In genomic region chr4:75702919-75703411, GRCh38 we compare ENCODE assay signal across 1 cellular context.
TF ChIP-seq lines count a peak whose summit lies in the region.

No MANE protein-coding gene starts in this region.

TF ChIP-seq in HepG2, 621 proteins besides CTCF, POLR2A, EP300 and RAD21 (continued from another document and continues in another):
- TF ChIP-seq ZNF691 (CRISPR knock-in tag; IDR thresholded peaks at IDR 0.05; ENCODE audit: borderline replicate concordance, low read depth) = no peak
- TF ChIP-seq ZNF331 (CRISPR knock-in tag; IDR thresholded peaks at IDR 0.05) = peak; percentile 46; the same call in 1 of the 2 replicates
- TF ChIP-seq ZC3H13 (CRISPR knock-in tag; IDR thresholded peaks at IDR 0.05) = no peak
- TF ChIP-seq TOPORS (CRISPR knock-in tag; IDR thresholded peaks at IDR 0.05) = 0 out of 2 replicates have a peak, but pooled peaks have one; percentile 27
- no peak for TF ChIP-seq HIVEP1 (CRISPR knock-in tag; IDR thresholded peaks at IDR 0.05)
- TF ChIP-seq ZFP36 (IDR thresholded peaks at IDR 0.05; ENCODE audit: borderline replicate concordance, low read depth, low read length, partially characterized antibody) = no peak
- peak; percentile 50; the same call in 1 of the 2 replicates for TF ChIP-seq TAF1 (CRISPR knock-in tag; IDR thresholded peaks at IDR 0.05)
- TF ChIP-seq NFATC3 (CRISPR knock-in tag; IDR thresholded peaks at IDR 0.05) = no peak
- TF ChIP-seq ZFAT (CRISPR knock-in tag; conservative IDR thresholded peaks at IDR 0.05) = no peak
- TF ChIP-seq POLR2AphosphoS2 (IDR thresholded peaks at IDR 0.05; ENCODE audit: low read depth, low read length) = no peak
- TF ChIP-seq NFKB2 (CRISPR knock-in tag; IDR thresholded peaks at IDR 0.05; ENCODE audit: borderline replicate concordance) = no peak
- no peak for TF ChIP-seq MIER2 (CRISPR knock-in tag; IDR thresholded peaks at IDR 0.05)
- TF ChIP-seq ZBTB20 (CRISPR knock-in tag; IDR thresholded peaks at IDR 0.05; ENCODE audit: borderline replicate concordance, low read depth) = peak; percentile 51; the same call in 1 of the 2 replicates
- peak; percentile 62; the same call in 1 of the 2 replicates for TF ChIP-seq REPIN1 (CRISPR knock-in tag; IDR thresholded peaks at IDR 0.05; ENCODE audit: borderline replicate concordance, low read depth)
- no peak for TF ChIP-seq GPN1 (CRISPR knock-in tag; IDR thresholded peaks at IDR 0.05; ENCODE audit: borderline replicate concordance)
- TF ChIP-seq, protein P1, sequence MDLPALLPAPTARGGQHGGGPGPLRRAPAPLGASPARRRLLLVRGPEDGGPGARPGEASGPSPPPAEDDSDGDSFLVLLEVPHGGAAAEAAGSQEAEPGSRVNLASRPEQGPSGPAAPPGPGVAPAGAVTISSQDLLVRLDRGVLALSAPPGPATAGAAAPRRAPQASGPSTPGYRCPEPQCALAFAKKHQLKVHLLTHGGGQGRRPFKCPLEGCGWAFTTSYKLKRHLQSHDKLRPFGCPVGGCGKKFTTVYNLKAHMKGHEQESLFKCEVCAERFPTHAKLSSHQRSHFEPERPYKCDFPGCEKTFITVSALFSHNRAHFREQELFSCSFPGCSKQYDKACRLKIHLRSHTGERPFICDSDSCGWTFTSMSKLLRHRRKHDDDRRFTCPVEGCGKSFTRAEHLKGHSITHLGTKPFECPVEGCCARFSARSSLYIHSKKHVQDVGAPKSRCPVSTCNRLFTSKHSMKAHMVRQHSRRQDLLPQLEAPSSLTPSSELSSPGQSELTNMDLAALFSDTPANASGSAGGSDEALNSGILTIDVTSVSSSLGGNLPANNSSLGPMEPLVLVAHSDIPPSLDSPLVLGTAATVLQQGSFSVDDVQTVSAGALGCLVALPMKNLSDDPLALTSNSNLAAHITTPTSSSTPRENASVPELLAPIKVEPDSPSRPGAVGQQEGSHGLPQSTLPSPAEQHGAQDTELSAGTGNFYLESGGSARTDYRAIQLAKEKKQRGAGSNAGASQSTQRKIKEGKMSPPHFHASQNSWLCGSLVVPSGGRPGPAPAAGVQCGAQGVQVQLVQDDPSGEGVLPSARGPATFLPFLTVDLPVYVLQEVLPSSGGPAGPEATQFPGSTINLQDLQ (CRISPR knock-in tag; IDR thresholded peaks at IDR 0.05) = peak; percentile 46; the same call in 1 of the 2 replicates
- no peak for TF ChIP-seq ZNF136 (CRISPR knock-in tag; IDR thresholded peaks at IDR 0.05; ENCODE audit: low read depth)
- peak; percentile 44; the same call in 1 of the 2 replicates for TF ChIP-seq ARNT2 (CRISPR knock-in tag; IDR thresholded peaks at IDR 0.05; ENCODE audit: low read depth)
- peak; percentile 54; the same call in 1 of the 2 replicates for TF ChIP-seq RXRB (CRISPR knock-in tag; IDR thresholded peaks at IDR 0.05; ENCODE audit: borderline replicate concordance)
- TF ChIP-seq ZNF746 (CRISPR knock-in tag; IDR thresholded peaks at IDR 0.05) = no peak
- TF ChIP-seq ZNF512 (CRISPR knock-in tag; IDR thresholded peaks at IDR 0.05) = no peak
- peak; percentile 31; the same call in 1 of the 2 replicates for TF ChIP-seq ZNF710 (CRISPR knock-in tag; IDR thresholded peaks at IDR 0.05; ENCODE audit: borderline replicate concordance)
- TF ChIP-seq ARHGAP35 (CRISPR knock-in tag; IDR thresholded peaks at IDR 0.05; ENCODE audit: borderline replicate concordance) = no peak
- TF ChIP-seq, protein P2, sequence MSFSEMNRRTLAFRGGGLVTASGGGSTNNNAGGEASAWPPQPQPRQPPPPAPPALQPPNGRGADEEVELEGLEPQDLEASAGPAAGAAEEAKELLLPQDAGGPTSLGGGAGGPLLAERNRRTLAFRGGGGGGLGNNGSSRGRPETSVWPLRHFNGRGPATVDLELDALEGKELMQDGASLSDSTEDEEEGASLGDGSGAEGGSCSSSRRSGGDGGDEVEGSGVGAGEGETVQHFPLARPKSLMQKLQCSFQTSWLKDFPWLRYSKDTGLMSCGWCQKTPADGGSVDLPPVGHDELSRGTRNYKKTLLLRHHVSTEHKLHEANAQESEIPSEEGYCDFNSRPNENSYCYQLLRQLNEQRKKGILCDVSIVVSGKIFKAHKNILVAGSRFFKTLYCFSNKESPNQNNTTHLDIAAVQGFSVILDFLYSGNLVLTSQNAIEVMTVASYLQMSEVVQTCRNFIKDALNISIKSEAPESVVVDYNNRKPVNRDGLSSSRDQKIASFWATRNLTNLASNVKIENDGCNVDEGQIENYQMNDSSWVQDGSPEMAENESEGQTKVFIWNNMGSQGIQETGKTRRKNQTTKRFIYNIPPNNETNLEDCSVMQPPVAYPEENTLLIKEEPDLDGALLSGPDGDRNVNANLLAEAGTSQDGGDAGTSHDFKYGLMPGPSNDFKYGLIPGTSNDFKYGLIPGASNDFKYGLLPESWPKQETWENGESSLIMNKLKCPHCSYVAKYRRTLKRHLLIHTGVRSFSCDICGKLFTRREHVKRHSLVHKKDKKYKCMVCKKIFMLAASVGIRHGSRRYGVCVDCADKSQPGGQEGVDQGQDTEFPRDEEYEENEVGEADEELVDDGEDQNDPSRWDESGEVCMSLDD (CRISPR knock-in tag; IDR thresholded peaks at IDR 0.05; ENCODE audit: borderline replicate concordance) = peak; percentile 87
- TF ChIP-seq ELF3 (CRISPR knock-in tag; IDR thresholded peaks at IDR 0.05) = peak; percentile 55; the same call in 1 of the 2 replicates
- TF ChIP-seq MIXL1 (CRISPR knock-in tag; IDR thresholded peaks at IDR 0.05) = peak; percentile 85
- 0 out of 2 replicates have a peak, but pooled peaks have one; percentile 48 for TF ChIP-seq CSRNP1 (CRISPR knock-in tag; IDR thresholded peaks at IDR 0.05)
- no peak for TF ChIP-seq ARNT (IDR thresholded peaks at IDR 0.05)
- no peak for TF ChIP-seq NFKBIZ (CRISPR knock-in tag; IDR thresholded peaks at IDR 0.05)
- peak; percentile 53; the same call in 1 of the 2 replicates for TF ChIP-seq ZNF124 (CRISPR knock-in tag; IDR thresholded peaks at IDR 0.05)
- no peak for TF ChIP-seq CENPX (CRISPR knock-in tag; IDR thresholded peaks at IDR 0.05)
- no peak for TF ChIP-seq ZNF598 (CRISPR knock-in tag; IDR thresholded peaks at IDR 0.05; ENCODE audit: borderline replicate concordance)
- TF ChIP-seq TBX2 (CRISPR knock-in tag; IDR thresholded peaks at IDR 0.05; ENCODE audit: borderline replicate concordance) = peak; percentile 65
- 0 out of 2 replicates have a peak, but pooled peaks have one; percentile 34 for TF ChIP-seq HOXA5 (CRISPR knock-in tag; IDR thresholded peaks at IDR 0.05)
- no peak for TF ChIP-seq ZNF350 (CRISPR knock-in tag; IDR thresholded peaks at IDR 0.05; ENCODE audit: borderline replicate concordance, low read depth)
- TF ChIP-seq MED1 (CRISPR knock-in tag; IDR thresholded peaks at IDR 0.05) = peak; percentile 58; the same call in 1 of the 2 replicates
- peak; percentile 25; the same call in 1 of the 2 replicates for TF ChIP-seq KDM6A (CRISPR knock-in tag; IDR thresholded peaks at IDR 0.05; ENCODE audit: low read depth)
- peak; percentile 75; the same call in 1 of the 2 replicates for TF ChIP-seq ZNF263 (CRISPR knock-in tag; IDR thresholded peaks at IDR 0.05)
- TF ChIP-seq ZNF577 (CRISPR knock-in tag; IDR thresholded peaks at IDR 0.05; ENCODE audit: borderline replicate concordance, low read depth) = no peak
- TF ChIP-seq KLF6 (CRISPR knock-in tag; IDR thresholded peaks at IDR 0.05) = no peak
- TF ChIP-seq ZNF615 (CRISPR knock-in tag; IDR thresholded peaks at IDR 0.05; ENCODE audit: borderline replicate concordance) = no peak
- TF ChIP-seq HDAC1 (CRISPR knock-in tag; IDR thresholded peaks at IDR 0.05) = peak; percentile 56
- TF ChIP-seq ZNF333 (CRISPR knock-in tag; IDR thresholded peaks at IDR 0.05; ENCODE audit: borderline replicate concordance) = no peak
- no peak for TF ChIP-seq FLYWCH1 (CRISPR knock-in tag; IDR thresholded peaks at IDR 0.05)
- TF ChIP-seq POLR2AphosphoS5 (IDR thresholded peaks at IDR 0.05; ENCODE audit: low read depth, low read length) = peak; percentile 76
- TF ChIP-seq ZNF639 (CRISPR knock-in tag; conservative IDR thresholded peaks at IDR 0.05) = no peak
- TF ChIP-seq HMGXB4 (CRISPR knock-in tag; IDR thresholded peaks at IDR 0.05; ENCODE audit: borderline replicate concordance in 1 of 2, low read depth in 1 of 2) = 0 out of 4 replicates have a peak, but pooled peaks of 1 of the 2 experiments have one; percentile 34
- no peak; the same call in 1 of the 2 replicates for TF ChIP-seq ZNF788 (CRISPR knock-in tag; IDR thresholded peaks at IDR 0.05; ENCODE audit: borderline replicate concordance)
- TF ChIP-seq, protein P3, sequence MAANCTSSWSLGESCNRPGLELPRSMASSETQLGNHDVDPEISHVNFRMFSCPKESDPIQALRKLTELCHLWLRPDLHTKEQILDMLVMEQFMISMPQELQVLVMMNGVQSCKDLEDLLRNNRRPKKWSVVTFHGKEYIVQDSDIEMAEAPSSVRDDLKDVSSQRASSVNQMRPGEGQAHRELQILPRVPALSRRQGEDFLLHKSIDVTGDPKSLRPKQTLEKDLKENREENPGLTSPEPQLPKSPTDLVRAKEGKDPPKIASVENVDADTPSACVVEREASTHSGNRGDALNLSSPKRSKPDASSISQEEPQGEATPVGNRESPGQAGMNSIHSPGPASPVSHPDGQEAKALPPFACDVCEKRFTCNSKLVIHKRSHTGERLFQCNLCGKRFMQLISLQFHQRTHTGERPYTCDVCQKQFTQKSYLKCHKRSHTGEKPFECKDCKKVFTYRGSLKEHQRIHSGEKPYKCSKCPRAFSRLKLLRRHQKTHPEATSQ (CRISPR knock-in tag; IDR thresholded peaks at IDR 0.05; ENCODE audit: borderline replicate concordance) = peak; percentile 28; the same call in 1 of the 2 replicates
- TF ChIP-seq SRSF9 (IDR thresholded peaks at IDR 0.05; ENCODE audit: borderline replicate concordance, insufficient read depth, low read depth, low read length, poor library complexity, severe bottlenecking) = no peak
- peak; percentile 37 for TF ChIP-seq TEAD3 (CRISPR knock-in tag; optimal IDR thresholded peaks at IDR 0.05; ENCODE audit: borderline replicate concordance)
- TF ChIP-seq GABPA (IDR thresholded peaks at IDR 0.05; ENCODE audit: low read depth, low read length) = no peak
- TF ChIP-seq GABPA (CRISPR knock-in tag; IDR thresholded peaks at IDR 0.05; ENCODE audit: low read depth) = peak; percentile 12; the same call in 1 of the 2 replicates
